Comparison of ENCODE assay signal across 8 cellular contexts in the genomic region with DNA sequence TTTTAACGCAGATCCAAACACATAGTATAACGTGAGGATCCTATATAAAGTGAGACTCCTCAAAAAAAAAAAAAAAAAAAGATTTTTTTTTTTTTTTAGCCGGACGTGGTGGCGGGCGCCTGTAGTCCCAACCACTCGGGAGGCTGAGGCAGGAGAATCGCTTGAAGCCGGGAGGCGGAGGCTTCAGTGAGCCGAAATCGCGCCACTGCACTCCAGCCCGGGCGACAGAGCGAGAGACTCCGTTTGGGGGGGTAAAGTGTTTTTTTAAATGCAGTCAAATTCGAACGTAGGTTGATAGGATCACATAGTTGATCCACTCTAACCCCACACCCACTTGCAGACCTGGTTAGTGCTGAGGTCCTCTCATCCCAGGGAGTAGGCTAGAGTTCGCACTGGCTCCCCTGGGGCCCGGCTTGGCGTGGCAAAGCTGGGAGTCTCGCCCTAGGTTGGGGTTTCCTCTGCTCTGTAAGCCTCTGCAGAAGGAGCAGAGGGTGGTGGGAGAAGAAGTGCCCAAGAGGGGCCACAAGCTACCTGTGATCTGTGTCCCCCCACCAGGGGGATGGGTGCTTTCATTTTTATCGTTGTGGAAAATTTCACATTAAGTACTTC. TPM values are rescaled to one million over a fixed set of nuclear protein-coding genes. Genes with fewer than 3 reads are reported as not detected.
A peak's percentile ranks its signal among the peaks of the same experiment; 100 is the strongest.
DNase-seq lines count a peak whose midpoint lies in the region; ATAC-seq and TF ChIP-seq lines count a peak whose summit lies in the region.

No MANE protein-coding gene starts in this region.

- TF ChIP-seq CTCF in GM23338 (conservative IDR thresholded peaks at IDR 0.05; ENCODE audit: low read depth in 2 of 2) (no peak), fibroblast of pulmonary artery (IDR thresholded peaks at IDR 0.05; ENCODE audit: low read length, missing control alignments) (no peak)

- DNase-seq in GM23338 (ENCODE audit: low spot score) (no peak), SJSA1 (ENCODE audit: low read depth in 1 of 2, low spot score in 2 of 2) (no peak), fibroblast of pulmonary artery (ENCODE audit: low read depth) (no peak), NCI-H345 treated with DMSO at 0.1 percent for 48 hours (lab: John Stamatoyannopoulos, UW; ENCODE audit: unreplicated experiment) (no peak)
- no peak for DNase-seq in NK-92 treated with Interleukin-12 subunit alpha and Interleukin-12 subunit beta, amount 100 ng/mL, for 24 hours (lab: John Stamatoyannopoulos, UW)

- no peak overlapping the region for H3K27ac Mint-ChIP-seq in GM23338

- H4K20me1 ChIP-seq in GM23338 (replicated peaks; ENCODE audit: insufficient read depth) = no peaks in the 10 kb centered on the region

- peaks cover 5% of the 10 kb centered on the region; the same call in 1 of the 2 replicates for H3K4me1 ChIP-seq in GM23338 (ENCODE audit: insufficient read depth)
- H3K4me1 ChIP-seq in SJSA1 (replicated peaks) = peaks cover 11% of the 10 kb centered on the region
- peaks cover 7% of the 10 kb centered on the region for H3K4me1 ChIP-seq in rectal smooth muscle tissue (ENCODE audit: control insufficient read depth, insufficient read depth, low read length)

- H3K4me3 ChIP-seq in GM23338 (peak overlapping the region; percentile 83), SJSA1 (peak overlapping the region; percentile 43), fibroblast of pulmonary artery (replicated peaks; ENCODE audit: low read depth, low read length) (peak overlapping the region; percentile 63), rectal smooth muscle tissue (ENCODE audit: low read length) (peak overlapping the region; percentile 80)

- H3K27me3 ChIP-seq in GM23338 (ENCODE audit: insufficient read depth) = peaks cover 17% of the 10 kb centered on the region
- H3K27me3 ChIP-seq in SJSA1 (replicated peaks) = no peaks in the 10 kb centered on the region
- H3K27me3 ChIP-seq in rectal smooth muscle tissue (ENCODE audit: control insufficient read depth, insufficient read depth, low read length) = peaks cover 9% of the 10 kb centered on the region

- 0 out of 2 replicates have a peak, but pooled peaks cover 5% of the 10 kb centered on the region for H3K9me2 ChIP-seq in GM23338 (ENCODE audit: insufficient read depth)

- H3K36me3 Mint-ChIP-seq in GM23338 (ENCODE audit: low read depth) = peaks cover 12% of the 10 kb centered on the region

- peaks cover 12% of the 10 kb centered on the region for H3K4me1 Mint-ChIP-seq in GM23338

- H3K27me3 Mint-ChIP-seq in GM23338 (ENCODE audit: insufficient read depth, low read depth, poor library complexity) = peaks cover 31% of the 10 kb centered on the region

- peak overlapping the region; percentile 91 for H3K4me3 Mint-ChIP-seq in GM23338

- H3K9me3 Mint-ChIP-seq in GM23338 = peaks cover 11% of the 10 kb centered on the region

- H3K27ac ChIP-seq in GM23338 (ENCODE audit: low read depth) (no peak overlapping the region), SJSA1 (no peak overlapping the region), rectal smooth muscle tissue (ENCODE audit: low read depth, low read length) (no peak overlapping the region)

- ATAC-seq in GM23338 (no peak), HG03521 (IDR thresholded peaks at IDR 0.05; ENCODE audit: unreplicated experiment) (no peak), HG02623 (IDR thresholded peaks at IDR 0.05; ENCODE audit: unreplicated experiment) (no peak)

- H3F3A ChIP-seq in GM23338 (replicated peaks; ENCODE audit: low read depth) = peaks cover 8% of the 10 kb centered on the region

- peak overlapping the region; percentile 57; the same call in 1 of the 2 replicates for H2AFZ ChIP-seq in GM23338

- peak overlapping the region; percentile 92 for H3K4me2 ChIP-seq in GM23338

- no peaks in the 10 kb centered on the region for H3K9me3 ChIP-seq in SJSA1 (replicated peaks)

- H3K9ac ChIP-seq in rectal smooth muscle tissue (ENCODE audit: low read length) = no peak overlapping the region

- H3K79me2 ChIP-seq in GM23338 (replicated peaks; ENCODE audit: insufficient read depth) = no peaks in the 10 kb centered on the region

- H3K36me3 ChIP-seq in GM23338 (ENCODE audit: insufficient read depth) (no peaks in the 10 kb centered on the region), SJSA1 (0 out of 2 replicates have a peak, but pooled peaks cover 2% of the 10 kb centered on the region), rectal smooth muscle tissue (ENCODE audit: control insufficient read depth, insufficient read depth, low read length) (no peaks in the 10 kb centered on the region)

TF ChIP-seq in GM23338, 12 proteins besides CTCF, POLR2A, EP300 and RAD21 (continues in another document):
- TF ChIP-seq ZNF462 (CRISPR knock-in tag; IDR thresholded peaks at IDR 0.05) (no peak), STAT1 (IDR thresholded peaks at IDR 0.05; ENCODE audit: unreplicated experiment) (no peak), ZNF114 (CRISPR knock-in tag; IDR thresholded peaks at IDR 0.05) (no peak), CREB1 (CRISPR knock-in tag; IDR thresholded peaks at IDR 0.05; ENCODE audit: low read depth) (no peak)

RNA-seq across cellular contexts. Expression of gene RNF225, which starts 6.5 kb away (rescaled TPM):
- total RNA-seq in GM23338 (2014; rRNA removed; shearing (Covaris generic)) = 0.87 TPM in 1 of 2 replicates, not detected in the other
- polyA plus RNA-seq in GM23338 (2016; fragmentation: Nextera tagmentation; extraction: Ambion mirVana) = not detected in 2 replicates
- 0.53 TPM in 1 of 2 replicates, not detected in the other for total RNA-seq in SJSA1 (2014; rRNA removed; shearing (Covaris generic))

RNA-seq across cellular contexts. Expression of gene ZNF584, which starts 6.5 kb away (rescaled TPM):
- 8.1 and 9.1 TPM in 2 replicates for total RNA-seq in GM23338 (2014; rRNA removed; shearing (Covaris generic))
- polyA plus RNA-seq in GM23338 (2016; fragmentation: Nextera tagmentation; extraction: Ambion mirVana) = 1.1 and 2.3 TPM in 2 replicates
- total RNA-seq in SJSA1 (2014; rRNA removed; shearing (Covaris generic)) = 9.6 and 13.5 TPM in 2 replicates

RNA-seq across cellular contexts. Expression of gene RPS5, which starts 14.9 kb away (rescaled TPM):
- 2,020 and 2,111 TPM in 2 replicates for total RNA-seq in GM23338 (2014; rRNA removed; shearing (Covaris generic))
- polyA plus RNA-seq in GM23338 (2016; fragmentation: Nextera tagmentation; extraction: Ambion mirVana) = 734 and 753 TPM in 2 replicates
- 1,597 and 2,220 TPM in 2 replicates for total RNA-seq in SJSA1 (2014; rRNA removed; shearing (Covaris generic))

RNA-seq across cellular contexts. Expression of gene ZNF837, which starts 21.1 kb away (rescaled TPM):
- total RNA-seq in GM23338 (2014; rRNA removed; shearing (Covaris generic)) = 11.0 and 11.3 TPM in 2 replicates
- 2.2 and 3.1 TPM in 2 replicates for polyA plus RNA-seq in GM23338 (2016; fragmentation: Nextera tagmentation; extraction: Ambion mirVana)
- 2.5 and 7.0 TPM in 2 replicates for total RNA-seq in SJSA1 (2014; rRNA removed; shearing (Covaris generic))

RNA-seq across cellular contexts. Expression of gene ZNF132, which starts 38.0 kb away (rescaled TPM):
- 3.0 and 5.2 TPM in 2 replicates for total RNA-seq in GM23338 (2014; rRNA removed; shearing (Covaris generic))
- 1.1 and 2.2 TPM in 2 replicates for polyA plus RNA-seq in GM23338 (2016; fragmentation: Nextera tagmentation; extraction: Ambion mirVana)
- total RNA-seq in SJSA1 (2014; rRNA removed; shearing (Covaris generic)) = 2.8 and 6.0 TPM in 2 replicates
